ENCODE assay signal across 14 cellular contexts in genomic region chr2:96985181-96985580, GRCh38. TPM values are rescaled to one million over a fixed set of nuclear protein-coding genes. Genes with fewer than 3 reads are reported as not detected.
"Had no signal": no experiment of that assay in that cellular context is flagged by ENCODE, and none has a peak within 500 bp of the region (broad histone marks: within the 10 kb centered on the region; RNA-seq: fewer than 3 reads in every experiment).

No MANE protein-coding gene starts in this region.

- H2AFZ ChIP-seq: parathyroid adenoma had no signal

- H3K9ac ChIP-seq: parathyroid adenoma had no signal

- ATAC-seq: activated T-cell treated with anti-CD3 and anti-CD28 coated beads, Interleukin-2, amount 50 U/mL, for 4 hours; stimulated activated effector memory CD8-positive, alpha-beta T cell treated with anti-CD3 and anti-CD28 coated beads, Interleukin-12 subunit alpha, Interleukin-12 subunit beta, amount 100 ng/mL, for 72 hours had no signal

- DNase-seq: activated CD4-positive, alpha-beta memory T cell treated with anti-CD3 and anti-CD28 coated beads for 36 hours; activated CD4-positive, alpha-beta T cell treated with anti-CD3 and anti-CD28 coated beads for 1 hour; activated effector memory CD4-positive, alpha-beta T cell treated with Interleukin-2 at 50 U/mL for 16 hours; activated naive CD4-positive, alpha-beta T cell treated with anti-CD3 and anti-CD28 coated beads, Interleukin-2, amount 50 U/mL, for 16 hours; activated T-cell treated with anti-CD3 and anti-CD28 coated beads, Interleukin-2, amount 50 U/mL, for 4 hours; adrenal gland; mesenchymal stem cell; nephron progenitor cell; T1000; tibial artery had no signal

- H3K27ac ChIP-seq: adrenal gland, parathyroid adenoma, SJSA1, tibial artery had no signal

- H3K4me3 ChIP-seq: adrenal gland, SJSA1, tibial artery had no signal

- H3K9me3 ChIP-seq: adrenal gland, SJSA1, tibial artery had no signal

- H3K4me1 ChIP-seq: adrenal gland, parathyroid adenoma, SJSA1, tibial artery had no signal

- H3K79me2 ChIP-seq: parathyroid adenoma had no signal

- H3K36me3 ChIP-seq: adrenal gland, SJSA1, tibial artery had no signal

- H3K27me3 ChIP-seq: adrenal gland, SJSA1 had no signal

RNA-seq across cellular contexts. Expression of gene FAM178B, which starts 1.2 kb away (rescaled TPM):
- total RNA-seq: SJSA1 had no signal
- polyA plus RNA-seq: liver had no signal
